8 cellular contexts compared by ENCODE assay signal in the genomic region with DNA sequence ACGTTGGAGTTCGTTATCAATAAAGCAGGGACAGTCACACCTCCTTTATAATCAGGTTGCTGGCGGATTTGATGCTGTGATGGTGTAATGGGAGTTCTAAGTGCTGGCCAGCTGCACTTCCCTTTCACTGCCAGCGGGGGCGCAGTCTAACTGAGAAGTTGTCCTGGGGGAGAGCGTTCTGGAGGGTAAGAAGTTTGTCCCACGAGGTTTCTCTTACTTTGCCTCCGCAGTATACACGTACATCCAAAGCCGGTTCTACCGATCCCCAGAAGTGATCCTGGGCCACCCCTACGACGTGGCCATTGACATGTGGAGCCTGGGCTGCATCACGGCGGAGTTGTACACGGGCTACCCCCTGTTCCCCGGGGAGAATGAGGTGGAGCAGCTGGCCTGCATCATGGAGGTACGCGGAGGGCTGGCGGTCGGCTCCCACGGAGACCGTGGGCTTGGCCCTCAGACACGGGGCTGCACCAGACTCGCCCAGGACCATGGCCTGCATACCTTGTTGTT. TPM values are rescaled to one million over a fixed set of nuclear protein-coding genes. Genes with fewer than 3 reads are reported as not detected.
DNase-seq lines count a peak whose midpoint lies in the region; ATAC-seq and TF ChIP-seq lines count a peak whose summit lies in the region.

No MANE protein-coding gene starts in this region.

- peak; percentile 4 for DNase-seq in NCI-H1092 (lab: John Stamatoyannopoulos, UW)
- peak; percentile 96 for DNase-seq in SW480 (ENCODE audit: low spot score)
- peak; percentile 76 to 92 (median 84) for DNase-seq in adrenal gland
- DNase-seq in left cardiac atrium: peak; percentile 78
- peak; percentile 74 for DNase-seq in progenitor cell of endocrine pancreas (ENCODE audit: low spot score, unreplicated experiment)

- H3K27me3 Mint-ChIP-seq in progenitor cell of endocrine pancreas: peaks cover 27% of the 10 kb centered on the region

- H3K36me3 ChIP-seq in adrenal gland (replicated peaks in 1 of 2): no peaks in the 10 kb centered on the region
- H3K36me3 ChIP-seq in urinary bladder (ENCODE audit: insufficient read depth): no peaks in the 10 kb centered on the region

- intact Hi-C loops in adrenal gland (cut with DNase I) (no loop called here), left cardiac atrium (cut with DNase I) (loop anchor here in 1 of 2 donors (5.0 to 10.0 kb wide), 2 partner anchors 43 to 150 kb away; a partner anchor contains a TSS)

- peaks cover 6% of the 10 kb centered on the region for H3K4me1 Mint-ChIP-seq in progenitor cell of endocrine pancreas (ENCODE audit: low read depth)

- H3K27me3 ChIP-seq in adrenal gland: no peaks in the 10 kb centered on the region

- ATAC-seq in HG02588 (IDR thresholded peaks at IDR 0.05; ENCODE audit: unreplicated experiment) (peak; percentile 96), left cardiac atrium (peak; percentile 94 to 95)

- 0 to 4% (median 2%) methylated on average over 17 to 25 of the region's 25 CpGs for WGBS in adrenal gland, 4 donors
- WGBS in urinary bladder: 3% methylated on average over 25 of the region's 25 CpGs

- H3K4me3 ChIP-seq in adrenal gland (peak overlapping the region; percentile 26 to 87 (median 36)), urinary bladder (ENCODE audit: low read depth, low read length) (peak overlapping the region; percentile 70)

- peak in 1 of 2 donors; percentile 52 for TF ChIP-seq POLR2A in adrenal gland (IDR thresholded peaks at IDR 0.05)

- peak overlapping the region; percentile 90 for H3K27ac Mint-ChIP-seq in progenitor cell of endocrine pancreas

- H3K4me1 ChIP-seq in adrenal gland (replicated peaks in 1 of 2) (peaks cover 9 to 23% of the 10 kb centered on the region in 2 donors), urinary bladder (ENCODE audit: insufficient read depth) (no peaks in the 10 kb centered on the region)

- H3K9me3 Mint-ChIP-seq in progenitor cell of endocrine pancreas (ENCODE audit: low read depth): no peaks in the 10 kb centered on the region

- peaks cover 1% of the 10 kb centered on the region for H3K36me3 Mint-ChIP-seq in progenitor cell of endocrine pancreas (ENCODE audit: insufficient read depth)

- H3K9me3 ChIP-seq in adrenal gland (replicated peaks in 1 of 3): no peaks in the 10 kb centered on the region

- H3K27ac ChIP-seq in adrenal gland: peak overlapping the region in 3 of 5 donors; percentile 41 to 82 (median 76)
- H3K27ac ChIP-seq in urinary bladder (ENCODE audit: low read depth): no peak overlapping the region

- H3K4me3 Mint-ChIP-seq in progenitor cell of endocrine pancreas (ENCODE audit: low read depth): peak overlapping the region; percentile 92

- TF ChIP-seq CTCF in GM12872 (IDR thresholded peaks at IDR 0.05; ENCODE audit: insufficient read depth, low read depth, low read length) (peak; percentile 99), adrenal gland (IDR thresholded peaks at IDR 0.05) (peak; percentile 90 to 99 (median 94)), progenitor cell of endocrine pancreas (IDR thresholded peaks at IDR 0.05; ENCODE audit: unreplicated experiment) (peak; percentile 100)

RNA-seq across cellular contexts. Expression of a gene that starts 42.7 kb away (rescaled TPM):
- 10 to 100 TPM; 24.2 to 55.1 (median 37.4) TPM for total RNA-seq in adrenal gland
- polyA plus RNA-seq in adrenal gland: 100 to 1,000 TPM in 2 of 3 donors, 10 to 100 TPM in 1; 59.7 to 123 (median 120) TPM
- total RNA-seq in left cardiac atrium: 10 to 100 TPM; 21.4 to 27.1 TPM
- 27.6 and 30.8 TPM in 2 replicates for total RNA-seq in progenitor cell of endocrine pancreas
- 38.9 TPM for total RNA-seq in urinary bladder
- 46.5 TPM for polyA plus RNA-seq in urinary bladder

RNA-seq across cellular contexts. Expression of a gene that starts 44.1 kb away (rescaled TPM):
- total RNA-seq in adrenal gland (1 to 10 TPM; 1.3 to 7.4 (median 3.6) TPM), left cardiac atrium (1 to 10 TPM; 5.2 to 5.9 TPM), progenitor cell of endocrine pancreas (3.3 and 3.5 TPM in 2 replicates), urinary bladder (0.63 TPM)
- polyA plus RNA-seq in adrenal gland (1 to 10 TPM in 2 of 3 donors, under 1 TPM in 1; 0.40 to 2.1 (median 1.5) TPM), urinary bladder (1.3 TPM)

RNA-seq across cellular contexts. Expression of a gene that starts 44.2 kb away (rescaled TPM):
- 10 to 100 TPM; 33.3 to 94.2 (median 64.6) TPM for total RNA-seq in adrenal gland
- polyA plus RNA-seq in adrenal gland: 100 to 1,000 TPM in 1 of 3 donors, 10 to 100 TPM in 2; 52.9 to 103 (median 94.4) TPM
- 100 to 1,000 TPM; 201 to 225 TPM for total RNA-seq in left cardiac atrium
- total RNA-seq in progenitor cell of endocrine pancreas: 136 TPM in 2 replicates
- 66.1 TPM for total RNA-seq in urinary bladder
- 61.2 TPM for polyA plus RNA-seq in urinary bladder

Comparison
In these comparisons a context has a peak if more than half of its experiments do, and no peak if none do; other contexts are left out.
1. DNase-seq: peak in every context shown above with its lines; median percentile 96 in SW480; 84 in adrenal gland; 78 in left cardiac atrium; 74 in progenitor cell of endocrine pancreas; 4 in NCI-H1092.